In genomic region chr11:46389450-46390330, GRCh38 we compare ENCODE assay signal across 8 cellular contexts. TPM values are rescaled to one million over a fixed set of nuclear protein-coding genes. Genes with fewer than 3 reads are reported as not detected.
A peak's percentile ranks its signal among the peaks of the same experiment; 100 is the strongest.
DNase-seq lines count a peak whose midpoint lies in the region; ATAC-seq and TF ChIP-seq lines count a peak whose summit lies in the region.

No MANE protein-coding gene starts in this region.

- H3K27me3 ChIP-seq in Loucy (ENCODE audit: insufficient read depth, low read length, poor library complexity, severe bottlenecking), result peaks cover 4% of the 10 kb centered on the region
- H3K27me3 ChIP-seq in skeletal muscle satellite cell (ENCODE audit: control insufficient read depth, insufficient read depth, low read length), result peaks cover 35% of the 10 kb centered on the region

- peak overlapping the region; percentile 92 for H2AFZ ChIP-seq in Loucy (ENCODE audit: low read length)

- ATAC-seq in SK-N-SH treated with all-trans-retinoic acid at 6 μM for 48 hours (peak; percentile 82), HG03097 (IDR thresholded peaks at IDR 0.05; ENCODE audit: low FRiP score, unreplicated experiment) (no peak)

- H3K4me1 ChIP-seq in Loucy (ENCODE audit: insufficient read depth, low read length, poor library complexity, severe bottlenecking) (peaks cover 9% of the 10 kb centered on the region), skeletal muscle satellite cell (ENCODE audit: control insufficient read depth, insufficient read depth, low read length) (peaks cover 24% of the 10 kb centered on the region)

- H3K27me3 Mint-ChIP-seq in MCF 10A (ENCODE audit: insufficient read depth, unreplicated experiment), result peaks cover 40% of the 10 kb centered on the region

- H4K20me1 ChIP-seq in Loucy (ENCODE audit: insufficient read depth, low read length, poor library complexity, severe bottlenecking), result no peaks in the 10 kb centered on the region

- peak overlapping the region; percentile 69 for H3K4me3 Mint-ChIP-seq in MCF 10A (ENCODE audit: unreplicated experiment)

- H3K79me2 ChIP-seq in Loucy (ENCODE audit: insufficient read depth, low read length), result no peaks in the 10 kb centered on the region

- CTCF ChIA-PET in MCF 10A (lab: Yijun Ruan, JAX), result interaction anchor here (0.6 to 4.1 kb wide), 44 partner anchors 9 to 796 kb away, joined by 3 to 24 read pairs (median 4); no protein-coding TSS in a partner anchor

- no peaks in the 10 kb centered on the region for H3K36me3 Mint-ChIP-seq in MCF 10A (ENCODE audit: insufficient read depth, unreplicated experiment)

- H3K9me2 ChIP-seq in Loucy (replicated peaks; ENCODE audit: low read depth, low read length), result no peaks in the 10 kb centered on the region

- H3K4me2 ChIP-seq in Loucy (ENCODE audit: low read depth, low read length, poor library complexity, severe bottlenecking), result peak overlapping the region; percentile 79
- peak overlapping the region; percentile 99 for H3K4me2 ChIP-seq in skeletal muscle satellite cell (ENCODE audit: low read length)

- DNase-seq in Caki2 (ENCODE audit: low read depth) (peak; percentile 51), GM20000 (ENCODE audit: low spot score) (peak; percentile 92), MCF 10A (ENCODE audit: unreplicated experiment) (peak; percentile 70), iPS-NIHi11 (ENCODE audit: low spot score) (peak; percentile 88)

- TF ChIP-seq CTCF in GM20000 (IDR thresholded peaks at IDR 0.05; ENCODE audit: extremely low read depth, missing control alignments) (peak; percentile 92), Loucy (conservative IDR thresholded peaks at IDR 0.05; ENCODE audit: low read length) (peak; percentile 81), MCF 10A (IDR thresholded peaks at IDR 0.05; ENCODE audit: unreplicated experiment) (peak; percentile 88)

- H3K9ac ChIP-seq in Loucy (ENCODE audit: low read depth, low read length, poor library complexity, severe bottlenecking) (no peak overlapping the region), skeletal muscle satellite cell (ENCODE audit: low read depth, low read length) (no peak overlapping the region)

- peak overlapping the region; percentile 74 for H3K4me3 ChIP-seq in Loucy (ENCODE audit: low read length, poor library complexity, severe bottlenecking)
- peak overlapping the region; percentile 72 for H3K4me3 ChIP-seq in skeletal muscle satellite cell (ENCODE audit: low read length)

- H3K9me3 ChIP-seq in Loucy (ENCODE audit: insufficient read depth, low read depth, low read length) (no peaks in the 10 kb centered on the region), skeletal muscle satellite cell (replicated peaks; ENCODE audit: low read length) (no peaks in the 10 kb centered on the region)

- intact Hi-C loops in MCF 10A (cut with micrococcal nuclease), result loop anchor here (1.0 to 2.0 kb wide), 3 partner anchors 139 to 228 kb away; partner anchors contain the start of genes ATG13 and HARBI1

- H3K9me3 Mint-ChIP-seq in MCF 10A (ENCODE audit: unreplicated experiment), result no peaks in the 10 kb centered on the region

- no peaks in the 10 kb centered on the region for H3F3A ChIP-seq in Loucy (ENCODE audit: low read depth)

- POLR2A ChIA-PET in MCF 10A (lab: Yijun Ruan, JAX), result interaction anchor here (0.7 kb wide), 2 partner anchors 108 to 222 kb away, joined by 3 read pairs; no protein-coding TSS in a partner anchor

- no TSS peak for BruUV-seq in MCF 10A (replicated peaks; lab: Mats Ljungman, UMichigan)

- in situ Hi-C loops in Caki2 (cut with HindIII; ENCODE audit: low pct_unique_long_range_greater_than_20kb, low sequenced_read_pairs), result no loop called here

- no peak overlapping the region for H3K27ac Mint-ChIP-seq in MCF 10A (ENCODE audit: low read depth, unreplicated experiment)

- H3K36me3 ChIP-seq in Loucy (ENCODE audit: insufficient read depth, low read length), result no peaks in the 10 kb centered on the region
- no peaks in the 10 kb centered on the region for H3K36me3 ChIP-seq in skeletal muscle satellite cell (ENCODE audit: insufficient read depth, low read length)

- H3K4me1 Mint-ChIP-seq in MCF 10A (ENCODE audit: insufficient read depth, unreplicated experiment), result peaks cover 11% of the 10 kb centered on the region

TF ChIP-seq in SK-N-SH treated with all-trans-retinoic acid at 6 μM for 48 hours, 23 proteins besides CTCF, POLR2A, EP300 and RAD21 (continues in another document):
- TF ChIP-seq ISL1 (CRISPR knock-in tag; IDR thresholded peaks at IDR 0.05) (no peak), BACH2 (CRISPR knock-in tag; IDR thresholded peaks at IDR 0.05; ENCODE audit: borderline replicate concordance) (no peak), ZFP3 (CRISPR knock-in tag; IDR thresholded peaks at IDR 0.05) (no peak), TCF4 (CRISPR knock-in tag; IDR thresholded peaks at IDR 0.05; ENCODE audit: borderline replicate concordance) (no peak), TSHZ2 (CRISPR knock-in tag; IDR thresholded peaks at IDR 0.05) (no peak), POU6F1 (CRISPR knock-in tag; IDR thresholded peaks at IDR 0.05; ENCODE audit: borderline replicate concordance, low read depth) (no peak), ZNF8 (CRISPR knock-in tag; IDR thresholded peaks at IDR 0.05) (no peak), SNAI2 (CRISPR knock-in tag; IDR thresholded peaks at IDR 0.05) (no peak), CSRNP3 (CRISPR knock-in tag; IDR thresholded peaks at IDR 0.05) (no peak), ZNF565 (CRISPR knock-in tag; conservative IDR thresholded peaks at IDR 0.05; ENCODE audit: low read depth) (no peak), ZC3H10 (CRISPR knock-in tag; IDR thresholded peaks at IDR 0.05) (no peak), TOX (CRISPR knock-in tag; IDR thresholded peaks at IDR 0.05; ENCODE audit: borderline replicate concordance) (no peak)

RNA-seq across cellular contexts. Expression of gene CHRM4, which starts 1.9 kb away (rescaled TPM):
- total RNA-seq in Caki2 (2014; rRNA removed; shearing (Covaris generic); ENCODE audit: low replicate concordance), result 3.2 TPM in 1 of 2 replicates, not detected in the other
- not detected in 2 replicates for total RNA-seq in MCF 10A (2022)
- total RNA-seq in skeletal muscle satellite cell (2012; rRNA removed), result not detected in 2 replicates

RNA-seq across cellular contexts. Expression of gene MDK, which starts 8.2 kb away (rescaled TPM):
- 155 and 185 TPM in 2 replicates for total RNA-seq in Caki2 (2014; rRNA removed; shearing (Covaris generic); ENCODE audit: low replicate concordance)
- 0.49 and 1.8 TPM in 2 replicates for total RNA-seq in MCF 10A (2022)
- 3.9 and 5.6 TPM in 2 replicates for total RNA-seq in skeletal muscle satellite cell (2012; rRNA removed)

RNA-seq across cellular contexts. Expression of gene DGKZ, which starts 42.4 kb away (rescaled TPM):
- total RNA-seq in Caki2 (2014; rRNA removed; shearing (Covaris generic); ENCODE audit: low replicate concordance), result 17.2 and 24.5 TPM in 2 replicates
- total RNA-seq in MCF 10A (2022), result 52.8 and 57.9 TPM in 2 replicates
- total RNA-seq in skeletal muscle satellite cell (2012; rRNA removed), result 42.6 and 48.1 TPM in 2 replicates

Comparison
In these comparisons a context has a peak if more than half of its experiments do, and no peak if none do; other contexts are left out.
1. RNA of gene MDK, which starts 8.2 kb away (total RNA-seq): 155 to 185 TPM in Caki2; 0.49 to 1.8 TPM in MCF 10A; every median in the first group is over 10 times any median in the second.
2. Peak in every context shown above with its lines, with median percentiles within 50 percentile points of each other: DNase-seq and CTCF ChIP-seq.